ENCODE assay signal across 8 cellular contexts in the genomic region with DNA sequence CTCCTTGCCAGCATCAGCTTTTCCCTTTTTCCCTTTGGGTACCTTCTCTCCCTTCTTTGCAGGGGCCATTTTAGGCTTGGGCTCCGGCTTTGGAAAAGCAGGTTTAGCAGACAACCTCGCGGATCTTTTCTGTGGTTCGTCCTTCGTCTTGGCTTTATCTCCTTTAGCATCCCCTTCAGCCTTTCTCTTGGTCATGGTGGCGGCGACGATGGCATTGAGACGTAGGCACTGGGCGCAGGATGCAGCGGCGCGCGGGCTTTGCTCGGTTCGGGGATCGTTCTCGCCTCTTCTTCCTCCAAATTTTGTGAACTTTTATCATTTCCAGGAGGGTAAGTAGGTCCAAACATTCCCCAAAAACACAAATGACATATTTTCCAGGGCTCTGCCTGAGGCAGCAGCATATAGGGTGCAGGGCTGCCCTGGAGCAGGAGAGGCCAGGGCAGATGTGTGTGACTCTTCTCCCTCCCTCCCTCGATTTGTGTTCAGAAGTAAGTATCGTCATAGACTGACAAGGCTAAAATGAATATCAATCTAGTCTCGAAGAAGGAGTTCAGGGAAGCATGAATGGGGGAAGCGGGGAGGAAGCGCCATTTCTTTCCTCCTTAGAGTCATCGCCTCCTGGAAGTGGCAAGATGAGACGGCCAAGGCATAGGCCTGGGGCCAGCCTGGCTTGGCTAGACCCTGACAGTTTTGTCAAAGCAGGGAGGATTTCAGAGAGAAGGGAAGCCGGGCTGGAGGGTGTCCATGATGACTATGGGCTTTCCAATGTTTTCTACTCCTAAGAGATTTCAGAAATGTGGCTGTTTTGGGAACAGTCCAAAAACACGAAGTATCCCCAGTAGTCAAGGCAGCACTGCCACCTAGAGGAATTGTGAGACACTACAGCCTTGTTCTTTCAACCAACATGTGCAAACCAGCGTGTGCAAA. TPM values are rescaled to one million over a fixed set of nuclear protein-coding genes. Genes with fewer than 3 reads are reported as not detected.
DNase-seq lines count a peak whose midpoint lies in the region; ATAC-seq and TF ChIP-seq lines count a peak whose summit lies in the region.

No MANE protein-coding gene starts in this region.

- intact Hi-C loops in left cardiac atrium (cut with DNase I): loop anchor here (5.0 to 10.0 kb wide), 4 partner anchors 201 to 331 kb away; partner anchors contain the start of gene CA4 (in 1 of the 2)

- peak; percentile 87 to 94 for ATAC-seq in left cardiac atrium
- no peak for ATAC-seq in GM18502 (IDR thresholded peaks at IDR 0.05; ENCODE audit: poor library complexity, unreplicated experiment)
- no peak for ATAC-seq in HG02763 (IDR thresholded peaks at IDR 0.05; ENCODE audit: unreplicated experiment)

- peak; percentile 90 for TF ChIP-seq CTCF in GM12873 (IDR thresholded peaks at IDR 0.05; ENCODE audit: insufficient read depth, low read depth, low read length, missing control alignments)

- DNase-seq in NCI-H1436 treated with DMSO at 0.1 percent for 48 hours (lab: John Stamatoyannopoulos, UW) (peak; percentile 17), SW 1271 (lab: John Stamatoyannopoulos, UW) (peak; percentile 44 to 70), amygdala (lab: John Stamatoyannopoulos, UW) (peak in 50 of 56 donors; percentile 5 to 90 (median 48)), left cardiac atrium (peak; percentile 70), pulmonary artery endothelial cell (ENCODE audit: low read depth, low spot score) (peak; percentile 54)

RNA-seq across cellular contexts. Expression of gene CHCT1, which starts 13.2 kb away (rescaled TPM):
- not detected for total RNA-seq in left cardiac atrium
- 0.07 and 0.11 TPM in 2 replicates for total RNA-seq in pulmonary artery endothelial cell

RNA-seq across cellular contexts. Expression of gene USP32, which starts 43.6 kb away (rescaled TPM):
- total RNA-seq in left cardiac atrium (10 to 100 TPM; 28.4 to 44.0 TPM), pulmonary artery endothelial cell (41.6 and 59.7 TPM in 2 replicates)

Comparison
In these comparisons a context has a peak if more than half of its experiments do, and no peak if none do; other contexts are left out.
1. DNase-seq: peak in every context shown above with its lines; median percentile 70 in left cardiac atrium; 57 in SW 1271; 54 in pulmonary artery endothelial cell; 48 in amygdala; 17 in NCI-H1436 treated with DMSO at 0.1 percent for 48 hours.
2. ATAC-seq: peak in left cardiac atrium (2 of 2); none in GM18502 (single experiment) and HG02763 (single experiment).